16 cellular contexts compared by ENCODE assay signal in the genomic region with DNA sequence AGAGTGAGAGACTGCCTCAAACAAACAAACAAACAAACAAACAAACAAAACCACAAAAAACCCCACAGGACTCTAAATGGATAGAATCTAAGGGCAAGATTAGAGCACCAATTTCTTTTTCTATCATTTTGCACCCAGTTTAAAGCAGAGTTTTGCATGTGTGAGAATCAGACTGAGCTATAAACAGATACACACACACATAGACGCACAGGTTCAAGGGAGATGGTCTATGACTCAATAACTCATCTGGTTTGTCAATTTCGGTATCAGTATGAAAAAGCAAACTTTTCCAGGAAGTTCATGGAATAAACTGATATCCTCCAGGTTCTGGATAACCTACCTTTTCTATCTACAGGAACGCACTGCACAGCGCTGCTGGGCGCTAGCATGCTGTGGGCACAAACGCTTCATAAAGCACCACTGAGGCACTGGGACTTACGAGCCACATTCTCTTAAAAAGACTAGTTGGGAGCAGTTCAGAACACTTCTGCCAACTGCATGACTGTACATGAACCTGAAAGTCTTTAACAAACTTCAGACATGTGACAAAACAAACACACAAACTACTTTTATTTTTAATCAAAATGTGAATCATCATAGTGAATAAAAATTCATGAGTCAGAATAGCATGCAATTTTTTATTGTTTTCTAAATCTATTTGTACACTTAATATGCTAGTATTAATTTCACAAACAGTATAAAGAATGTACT. TPM values are rescaled to one million over a fixed set of nuclear protein-coding genes. Genes with fewer than 3 reads are reported as not detected.
A peak's percentile ranks its signal among the peaks of the same experiment; 100 is the strongest.
DNase-seq lines count a peak whose midpoint lies in the region; ATAC-seq and FAIRE-seq lines count a peak whose summit lies in the region.
"Had no signal": no experiment of that assay in that cellular context is flagged by ENCODE, and none has a peak within 500 bp of the region (broad histone marks: within the 10 kb centered on the region; RNA-seq: fewer than 3 reads in every experiment).

No MANE protein-coding gene starts in this region.

- CTCF ChIA-PET in activated CD4-positive, alpha-beta T cell treated with anti-CD3 and anti-CD28 coated beads for 36 hours (lab: Charles Lee): no interaction called here

- DNase-seq in activated CD4-positive, alpha-beta T cell treated with anti-CD3 and anti-CD28 coated beads for 36 hours: no peak
- DNase-seq in activated CD4-positive, alpha-beta T cell treated with anti-CD3 and anti-CD28 coated beads, Interleukin-2, amount 10 ng/mL, durations not matched to agents 24 days and 14 days: no peak
- DNase-seq in RCC 7860 (ENCODE audit: low spot score) (no peak), frontal cortex (ENCODE audit: low spot score in 2 of 2) (no peak), ACHN (no peak), EL (no peak)
- no peak for DNase-seq in activated naive CD4-positive, alpha-beta T cell (lab: John Stamatoyannopoulos, UW)
- DNase-seq: CD4-positive, alpha-beta memory T cell; DMS153; DMS79 had no signal

- no peaks in the 10 kb centered on the region for H3K27me3 Mint-ChIP-seq in activated CD4-positive, alpha-beta T cell treated with anti-CD3 and anti-CD28 coated beads for 36 hours
- H3K27me3 Mint-ChIP-seq in activated CD4-positive, alpha-beta T cell treated with anti-CD3 and anti-CD28 coated beads, Interleukin-2, amount 10 ng/mL, durations not matched to agents 24 days and 14 days: no peaks in the 10 kb centered on the region
- H3K27me3 Mint-ChIP-seq: CD4-positive, alpha-beta memory T cell had no signal

- no peaks in the 10 kb centered on the region for H3K9me3 Mint-ChIP-seq in activated CD4-positive, alpha-beta T cell treated with anti-CD3 and anti-CD28 coated beads for 36 hours (ENCODE audit: low read depth)
- H3K9me3 Mint-ChIP-seq in activated CD4-positive, alpha-beta T cell treated with anti-CD3 and anti-CD28 coated beads, Interleukin-2, amount 10 ng/mL, durations not matched to agents 24 days and 14 days: no peaks in the 10 kb centered on the region
- H3K9me3 Mint-ChIP-seq: CD14-positive monocyte; CD4-positive, alpha-beta memory T cell had no signal

- no peak overlapping the region for H3K27ac Mint-ChIP-seq in activated CD4-positive, alpha-beta T cell treated with anti-CD3 and anti-CD28 coated beads for 36 hours
- H3K27ac Mint-ChIP-seq in activated CD4-positive, alpha-beta T cell treated with anti-CD3 and anti-CD28 coated beads, Interleukin-2, amount 10 ng/mL, durations not matched to agents 24 days and 14 days: no peak overlapping the region
- H3K27ac Mint-ChIP-seq: CD14-positive monocyte; CD4-positive, alpha-beta memory T cell had no signal

- FAIRE-seq in RCC 7860 (lab: Jason Lieb, UNC) (peak; percentile 25), colon (lab: Jason Lieb, UNC) (peak; percentile 47), frontal cortex (lab: Jason Lieb, UNC) (peak; percentile 69)
- FAIRE-seq: GM19239 had no signal

- in situ Hi-C loops in ACHN (cut with HindIII; ENCODE audit: low pct_ligation_motif_present, low pct_unique_long_range_greater_than_20kb, low sequenced_read_pairs): no loop called here

- peak; percentile 12 for ATAC-seq in activated CD4-positive, alpha-beta T cell treated with anti-CD3 and anti-CD28 coated beads for 36 hours
- ATAC-seq: A549, GM12878, HepG2 had no signal

- H3K4me3 Mint-ChIP-seq in activated CD4-positive, alpha-beta T cell treated with anti-CD3 and anti-CD28 coated beads for 36 hours: no peak overlapping the region
- H3K4me3 Mint-ChIP-seq in activated CD4-positive, alpha-beta T cell treated with anti-CD3 and anti-CD28 coated beads, Interleukin-2, amount 10 ng/mL, durations not matched to agents 24 days and 14 days: no peak overlapping the region
- H3K4me3 Mint-ChIP-seq: CD14-positive monocyte; CD4-positive, alpha-beta memory T cell had no signal

- POLR2A ChIA-PET in activated CD4-positive, alpha-beta T cell treated with anti-CD3 and anti-CD28 coated beads for 36 hours (lab: Charles Lee): no interaction called here

- peaks cover 31% of the 10 kb centered on the region for H3K36me3 Mint-ChIP-seq in activated CD4-positive, alpha-beta T cell treated with anti-CD3 and anti-CD28 coated beads for 36 hours (ENCODE audit: low read depth)
- peaks cover 29% of the 10 kb centered on the region for H3K36me3 Mint-ChIP-seq in activated CD4-positive, alpha-beta T cell treated with anti-CD3 and anti-CD28 coated beads, Interleukin-2, amount 10 ng/mL, durations not matched to agents 24 days and 14 days (ENCODE audit: low read depth)

- intact Hi-C loops in activated CD4-positive, alpha-beta T cell treated with anti-CD3 and anti-CD28 coated beads for 36 hours (cut with DNase I, micrococcal nuclease): no loop called here
- intact Hi-C loops in activated CD4-positive, alpha-beta T cell treated with anti-CD3 and anti-CD28 coated beads, Interleukin-2, amount 10 ng/mL, durations not matched to agents 24 days and 14 days (cut with micrococcal nuclease): no loop called here

- peaks cover 5% of the 10 kb centered on the region for H3K4me1 Mint-ChIP-seq in activated CD4-positive, alpha-beta T cell treated with anti-CD3 and anti-CD28 coated beads for 36 hours
- H3K4me1 Mint-ChIP-seq in activated CD4-positive, alpha-beta T cell treated with anti-CD3 and anti-CD28 coated beads, Interleukin-2, amount 10 ng/mL, durations not matched to agents 24 days and 14 days: peaks cover 2% of the 10 kb centered on the region
- H3K4me1 Mint-ChIP-seq: CD14-positive monocyte; CD4-positive, alpha-beta memory T cell had no signal

RNA-seq across cellular contexts. Expression of gene ID2, which starts 46.6 kb away (rescaled TPM):
- 100 to 1,000 TPM; 171 to 213 TPM for total RNA-seq in activated CD4-positive, alpha-beta T cell treated with anti-CD3 and anti-CD28 coated beads for 36 hours
- 284 and 299 TPM in 2 replicates for total RNA-seq in activated CD4-positive, alpha-beta T cell treated with anti-CD3 and anti-CD28 coated beads, Interleukin-2, amount 10 ng/mL, durations not matched to agents 24 days and 14 days
- total RNA-seq in frontal cortex: 151 TPM
